8 cellular contexts compared by ENCODE assay signal in genomic region chr5:176365663-176366574, GRCh38. TPM values are rescaled to one million over a fixed set of nuclear protein-coding genes. Genes with fewer than 3 reads are reported as not detected.
DNase-seq lines count a peak whose midpoint lies in the region; ATAC-seq lines count a peak whose summit lies in the region.

No MANE protein-coding gene starts in this region.

- no peaks in the 10 kb centered on the region for H3K9me3 Mint-ChIP-seq in activated CD4-positive, alpha-beta memory T cell treated with anti-CD3 and anti-CD28 coated beads for 36 hours

- H3K4me1 ChIP-seq in esophagus (ENCODE audit: control insufficient read depth in 2 of 2, insufficient read depth in 2 of 2, low read length in 1 of 2) (peaks cover 3 to 9% of the 10 kb centered on the region in 2 donors), muscle layer of duodenum (ENCODE audit: control insufficient read depth in 1 of 2, insufficient read depth in 2 of 2, low read length in 2 of 2) (peaks cover 0 to 14% of the 10 kb centered on the region in 2 donors), thymus (ENCODE audit: control insufficient read depth, insufficient read depth, low read length) (peaks cover 5% of the 10 kb centered on the region)

- WGBS in esophagus, 2 donors = 10 to 20% methylated on average over 64 to 95 of the region's 95 CpGs
- 26% methylated on average over 95 of the region's 95 CpGs for WGBS in thymus

- no peaks in the 10 kb centered on the region for H3K27me3 Mint-ChIP-seq in activated CD4-positive, alpha-beta memory T cell treated with anti-CD3 and anti-CD28 coated beads for 36 hours

- POLR2A ChIA-PET in activated CD4-positive, alpha-beta memory T cell treated with anti-CD3 and anti-CD28 coated beads for 36 hours (lab: Charles Lee) = no interaction called here

- H3K9me3 ChIP-seq in esophagus (ENCODE audit: control insufficient read depth in 2 of 2, insufficient read depth in 1 of 2, low read depth in 1 of 2, low read length in 1 of 2) = no peaks in the 10 kb centered on the region
- no peaks in the 10 kb centered on the region for H3K9me3 ChIP-seq in muscle layer of duodenum (ENCODE audit: control insufficient read depth in 1 of 2, low read length in 2 of 2)
- no peaks in the 10 kb centered on the region for H3K9me3 ChIP-seq in thymus (ENCODE audit: control insufficient read depth)

- H3K4me3 Mint-ChIP-seq in activated CD4-positive, alpha-beta memory T cell treated with anti-CD3 and anti-CD28 coated beads for 36 hours = peak overlapping the region; percentile 71

- peaks cover 25% of the 10 kb centered on the region for H3K4me1 Mint-ChIP-seq in activated CD4-positive, alpha-beta memory T cell treated with anti-CD3 and anti-CD28 coated beads for 36 hours (ENCODE audit: low read depth)

- H3K27me3 ChIP-seq in esophagus (ENCODE audit: control insufficient read depth in 1 of 2, insufficient read depth in 2 of 2, low read length in 2 of 2) = no peaks in the 10 kb centered on the region
- H3K27me3 ChIP-seq in muscle layer of duodenum (ENCODE audit: low read depth, low read length) = no peaks in the 10 kb centered on the region
- no peaks in the 10 kb centered on the region for H3K27me3 ChIP-seq in thymus (ENCODE audit: control insufficient read depth, insufficient read depth)

- peak overlapping the region; percentile 65 to 80 for H3K27ac ChIP-seq in esophagus (ENCODE audit: low read depth in 2 of 2, low read length in 1 of 2)
- H3K27ac ChIP-seq in muscle layer of duodenum (ENCODE audit: low read length) = no peak overlapping the region
- no peak overlapping the region for H3K27ac ChIP-seq in thymus (ENCODE audit: low read depth)

- peak; percentile 38 for DNase-seq in activated CD4-positive, alpha-beta memory T cell treated with anti-CD3 and anti-CD28 coated beads for 36 hours
- DNase-seq in SW480 (ENCODE audit: low spot score) (no peak), NCI-H2196 (lab: John Stamatoyannopoulos, UW; ENCODE audit: unreplicated experiment) (no peak)

- CTCF ChIA-PET in activated CD4-positive, alpha-beta memory T cell treated with anti-CD3 and anti-CD28 coated beads for 36 hours (lab: Charles Lee) = interaction anchor here (1.6 kb wide), 1 partner anchor 82 kb away, joined by 3 read pairs; no protein-coding TSS in a partner anchor

- H3K4me3 ChIP-seq in GM08714 (ENCODE audit: low read length) (peak overlapping the region; percentile 80), esophagus (ENCODE audit: low read depth in 1 of 2, low read length in 2 of 2) (peak overlapping the region; percentile 80 to 85), muscle layer of duodenum (ENCODE audit: low read depth in 1 of 2, low read length in 2 of 2) (peak overlapping the region; percentile 50 to 94), thymus (ENCODE audit: low read length) (peak overlapping the region; percentile 83)

- H3K27ac Mint-ChIP-seq in activated CD4-positive, alpha-beta memory T cell treated with anti-CD3 and anti-CD28 coated beads for 36 hours = no peak overlapping the region

- H3K36me3 Mint-ChIP-seq in activated CD4-positive, alpha-beta memory T cell treated with anti-CD3 and anti-CD28 coated beads for 36 hours = peaks cover 20% of the 10 kb centered on the region

- H3K36me3 ChIP-seq in esophagus (ENCODE audit: control insufficient read depth in 2 of 2, insufficient read depth in 2 of 2, low read length in 1 of 2) (peaks cover 0 to 5% of the 10 kb centered on the region in 2 donors), muscle layer of duodenum (ENCODE audit: control insufficient read depth in 1 of 2, insufficient read depth in 2 of 2, low read length in 2 of 2) (peaks cover 0 to 25% of the 10 kb centered on the region in 2 donors), thymus (ENCODE audit: control insufficient read depth, insufficient read depth) (peaks cover 8% of the 10 kb centered on the region)

- ATAC-seq in HG02981 (IDR thresholded peaks at IDR 0.05; ENCODE audit: unreplicated experiment) = peak; percentile 8

- intact Hi-C loops in activated CD4-positive, alpha-beta memory T cell treated with anti-CD3 and anti-CD28 coated beads for 36 hours (cut with micrococcal nuclease) = loop anchor here (1.0 kb wide), 1 partner anchor 23 kb away; no protein-coding TSS in a partner anchor

RNA-seq across cellular contexts. Expression of gene ARL10, which starts 0.6 kb away (rescaled TPM):
- total RNA-seq in activated CD4-positive, alpha-beta memory T cell treated with anti-CD3 and anti-CD28 coated beads for 36 hours = 10 to 100 TPM in 1 of 2 experiments, 1 to 10 TPM in 1; 9.3 to 12.2 TPM
- 1 to 10 TPM; 2.4 to 3.8 TPM for polyA plus RNA-seq in esophagus
- polyA plus RNA-seq in thymus = 3.3 TPM

RNA-seq across cellular contexts. Expression of gene KIAA1191, which starts 4.4 kb away (rescaled TPM):
- total RNA-seq in activated CD4-positive, alpha-beta memory T cell treated with anti-CD3 and anti-CD28 coated beads for 36 hours = 10 to 100 TPM; 35.3 to 40.3 TPM
- polyA plus RNA-seq in esophagus (10 to 100 TPM; 41.8 to 44.4 TPM), thymus (56.0 TPM)

RNA-seq across cellular contexts. Expression of gene NOP16, which starts 22.5 kb away (rescaled TPM):
- total RNA-seq in activated CD4-positive, alpha-beta memory T cell treated with anti-CD3 and anti-CD28 coated beads for 36 hours = 10 to 100 TPM; 52.5 to 57.6 TPM
- 10 to 100 TPM; 50.6 to 70.3 TPM for polyA plus RNA-seq in esophagus
- 30.6 TPM for polyA plus RNA-seq in thymus

RNA-seq across cellular contexts. Expression of gene HIGD2A, which starts 22.6 kb away (rescaled TPM):
- total RNA-seq in activated CD4-positive, alpha-beta memory T cell treated with anti-CD3 and anti-CD28 coated beads for 36 hours = 100 to 1,000 TPM; 112 to 119 TPM
- polyA plus RNA-seq in esophagus (100 to 1,000 TPM; 151 to 163 TPM), thymus (161 TPM)

RNA-seq across cellular contexts. Expression of gene CLTB, which starts 50.4 kb away (rescaled TPM):
- 10 to 100 TPM; 51.5 to 57.0 TPM for total RNA-seq in activated CD4-positive, alpha-beta memory T cell treated with anti-CD3 and anti-CD28 coated beads for 36 hours
- polyA plus RNA-seq in esophagus (100 to 1,000 TPM; 517 to 730 TPM), thymus (129 TPM)

Comparison
In these comparisons a context has a peak if more than half of its experiments do, and no peak if none do; other contexts are left out.
1. H3K27ac ChIP-seq: peak in esophagus (2 of 2); none in muscle layer of duodenum (single experiment) and thymus (single experiment).
2. Peak in every context shown above with its lines, with median percentiles within 50 percentile points of each other: H3K4me3 ChIP-seq.